8 cellular contexts compared by ENCODE assay signal in genomic region chr1:153669606-153670005, GRCh38. TPM values are rescaled to one million over a fixed set of nuclear protein-coding genes. Genes with fewer than 3 reads are reported as not detected.
A peak's percentile ranks its signal among the peaks of the same experiment; 100 is the strongest.
DNase-seq lines count a peak whose midpoint lies in the region; ATAC-seq, FAIRE-seq and TF ChIP-seq lines count a peak whose summit lies in the region.
"Had no signal": no experiment of that assay in that cellular context is flagged by ENCODE, and none has a peak within 500 bp of the region (broad histone marks: within the 10 kb centered on the region; RNA-seq: fewer than 3 reads in every experiment).

No MANE protein-coding gene starts in this region.

- H3K9me3 Mint-ChIP-seq in WTC11, result no peaks in the 10 kb centered on the region
- H3K9me3 Mint-ChIP-seq: activated T-helper 17 cell treated with anti-CD3 and anti-CD28 coated beads, Interleukin-2, amount 50 U/mL, for 72 hours had no signal

- in situ Hi-C loops in HAP-1 (cut with MboI; ENCODE audit: low sequenced_read_pairs), result loop anchor here (10.0 to 25.0 kb wide), 2 partner anchors 75 to 593 kb away; partner anchors contain the start of gene HAX1

- H3K4me1 Mint-ChIP-seq in WTC11, result peaks cover 14% of the 10 kb centered on the region

- no peak overlapping the region for H3K4me3 Mint-ChIP-seq in WTC11
- H3K4me3 Mint-ChIP-seq: activated T-helper 17 cell treated with anti-CD3 and anti-CD28 coated beads, Interleukin-2, amount 50 U/mL, for 72 hours had no signal

- no peak for DNase-seq in HAP-1 (ENCODE audit: low spot score in 2 of 2)
- DNase-seq in WTC11 (ENCODE audit: low spot score), result no peak
- DNase-seq in keratinocyte (ENCODE audit: low read depth, low spot score), result no peak
- no peak for DNase-seq in NCI-H2171 treated with DMSO at 0.1 percent for 48 hours (lab: John Stamatoyannopoulos, UW)
- DNase-seq in NCI-H2107 treated with DMSO at 0.1 percent for 48 hours (lab: John Stamatoyannopoulos, UW; ENCODE audit: unreplicated experiment), result no peak
- no peak for DNase-seq in NCI-H2029 (lab: John Stamatoyannopoulos, UW)

- FAIRE-seq in keratinocyte (lab: Jason Lieb, UNC), result no peak

- CTCF ChIA-PET in WTC11 (lab: Charles Lee), result no interaction called here

- POLR2A ChIA-PET in WTC11 (lab: Charles Lee), result no interaction called here

- no peak overlapping the region for H2AFZ ChIP-seq in keratinocyte (ENCODE audit: control insufficient read depth, low read length)

- peaks cover 34% of the 10 kb centered on the region for H3K79me2 ChIP-seq in keratinocyte (ENCODE audit: control insufficient read depth, insufficient read depth, low read length)

- dilution Hi-C loops in keratinocyte (cut with MboI; ENCODE audit: extremely low pct_ligation_motif_present, low sequenced_read_pairs), result no loop called here

- H3K4me3 ChIP-seq in HAP-1, result peak overlapping the region; percentile 72
- H3K4me3 ChIP-seq in keratinocyte (ENCODE audit: control insufficient read depth in 2 of 3, extremely low read depth in 1 of 3, insufficient read depth in 2 of 3, low read depth in 1 of 3, low read length in 3 of 3), result peak overlapping the region; percentile 94 to 100 (median 96)
- peak overlapping the region; percentile 73 to 94 (median 88) for H3K4me3 ChIP-seq in subcutaneous abdominal adipose tissue (ENCODE audit: low read depth in 1 of 5, low read length in 5 of 5)

- no peaks in the 10 kb centered on the region for H3K9me1 ChIP-seq in keratinocyte (ENCODE audit: control insufficient read depth, extremely low read depth, insufficient read depth, low read length)

- H3K9ac ChIP-seq in keratinocyte (ENCODE audit: control insufficient read depth, extremely low read depth, insufficient read depth, low read length) (peak overlapping the region; percentile 98), subcutaneous abdominal adipose tissue (ENCODE audit: low read length in 5 of 5) (peak overlapping the region; percentile 43 to 97 (median 95))

- no peaks in the 10 kb centered on the region for H3K27me3 Mint-ChIP-seq in WTC11 (ENCODE audit: low read depth)
- H3K27me3 Mint-ChIP-seq: activated T-helper 17 cell treated with anti-CD3 and anti-CD28 coated beads, Interleukin-2, amount 50 U/mL, for 72 hours had no signal

- H3K36me3 ChIP-seq in HAP-1 (replicated peaks), result peaks cover 53% of the 10 kb centered on the region
- H3K36me3 ChIP-seq in keratinocyte (ENCODE audit: control insufficient read depth in 2 of 2, extremely low read depth in 1 of 2, insufficient read depth in 2 of 2, low read length in 2 of 2), result peaks cover 24 to 43% of the 10 kb centered on the region in 2 experiments
- H3K36me3 ChIP-seq in subcutaneous abdominal adipose tissue (ENCODE audit: control insufficient read depth in 5 of 5, insufficient read depth in 5 of 5, low read length in 5 of 5), result peaks cover 21 to 47% (median 46%) of the 10 kb centered on the region in 5 donors

- H3K9me3 ChIP-seq in HAP-1 (no peaks in the 10 kb centered on the region), keratinocyte (ENCODE audit: control insufficient read depth, low read depth, low read length) (no peaks in the 10 kb centered on the region), subcutaneous abdominal adipose tissue (ENCODE audit: control insufficient read depth in 5 of 5, low read length in 5 of 5) (no peaks in the 10 kb centered on the region)

- H3K4me1 ChIP-seq in HAP-1 (no peaks in the 10 kb centered on the region), keratinocyte (ENCODE audit: control insufficient read depth, extremely low read depth, insufficient read depth, low read length) (peaks cover 10% of the 10 kb centered on the region), subcutaneous abdominal adipose tissue (ENCODE audit: control insufficient read depth in 5 of 5, insufficient read depth in 5 of 5, low read length in 5 of 5) (peaks cover 2 to 20% (median 18%) of the 10 kb centered on the region in 5 donors)

- H3K27me3 ChIP-seq in HAP-1 (ENCODE audit: low read depth), result no peaks in the 10 kb centered on the region
- no peaks in the 10 kb centered on the region for H3K27me3 ChIP-seq in keratinocyte (ENCODE audit: control insufficient read depth, extremely low read depth, insufficient read depth, low read length)
- H3K27me3 ChIP-seq in subcutaneous abdominal adipose tissue (ENCODE audit: control insufficient read depth in 5 of 5, insufficient read depth in 4 of 5, low read length in 5 of 5), result no peaks in the 10 kb centered on the region

- ATAC-seq in WTC11, result no peak
- ATAC-seq: activated T-helper 17 cell treated with anti-CD3 and anti-CD28 coated beads, Interleukin-2, amount 50 U/mL, for 72 hours had no signal

- H4K20me1 ChIP-seq in keratinocyte (ENCODE audit: control insufficient read depth, extremely low read depth, insufficient read depth, low read length), result no peaks in the 10 kb centered on the region

- H3K27ac Mint-ChIP-seq in WTC11, result peak overlapping the region; percentile 84
- H3K27ac Mint-ChIP-seq: activated T-helper 17 cell treated with anti-CD3 and anti-CD28 coated beads, Interleukin-2, amount 50 U/mL, for 72 hours had no signal

- TF ChIP-seq CTCF in WTC11 (IDR thresholded peaks at IDR 0.05) (no peak), keratinocyte (optimal IDR thresholded peaks at IDR 0.05 in 1 of 3, IDR thresholded peaks at IDR 0.05 in 1 of 3, conservative IDR thresholded peaks at IDR 0.05 in 1 of 3; ENCODE audit: extremely low read depth in 1 of 3, insufficient read depth in 2 of 3, low read length in 3 of 3) (no peak)

- H3K4me2 ChIP-seq in keratinocyte (ENCODE audit: control insufficient read depth, extremely low read depth, insufficient read depth, low read depth, low read length), result peak overlapping the region; percentile 98

- H3K36me3 Mint-ChIP-seq in WTC11, result peaks cover 58% of the 10 kb centered on the region

- H3K27ac ChIP-seq in keratinocyte (ENCODE audit: control insufficient read depth, insufficient read depth, low read length) (no peak overlapping the region), subcutaneous abdominal adipose tissue (ENCODE audit: low read depth, low read length) (peak overlapping the region; percentile 92)

TF ChIP-seq in WTC11, 78 proteins besides CTCF, POLR2A, EP300 and RAD21 (continues in another document):
- TF ChIP-seq ELF4 (CRISPR knock-in tag; IDR thresholded peaks at IDR 0.05; ENCODE audit: low read depth), result no peak
- no peak for TF ChIP-seq CREM (CRISPR knock-in tag; IDR thresholded peaks at IDR 0.05)
- TF ChIP-seq ZNF416 (CRISPR knock-in tag; IDR thresholded peaks at IDR 0.05), result no peak

RNA-seq across cellular contexts. Expression of gene ILF2, which starts 1.2 kb away (rescaled TPM):
- 311 to 337 TPM (median 313 TPM) in 3 replicates for total RNA-seq in WTC11 (2021)
- 185 to 256 TPM (median 232 TPM) in 3 replicates for polyA plus RNA-seq in keratinocyte
- 32.8 TPM for polyA plus RNA-seq in keratinocyte (2011; ENCODE audit: low read depth)
- polyA plus RNA-seq in keratinocyte (2011; cell fraction: cytosol; rRNA removed), result 153 and 238 TPM in 2 replicates
- polyA plus RNA-seq in keratinocyte (2011; cell fraction: nucleus; rRNA removed), result 130 and 150 TPM in 2 replicates
- 118 and 148 TPM in 2 replicates for polyA plus RNA-seq in keratinocyte (2012; ENCODE audit: low replicate concordance)
- polyA minus RNA-seq in keratinocyte, result 137 to 170 TPM (median 153 TPM) in 3 replicates
- 96.1 TPM for polyA minus RNA-seq in keratinocyte (2011; cell fraction: cytosol; rRNA and poly(A)+ RNA removed)
- 41.5 and 67.6 TPM in 2 replicates for polyA minus RNA-seq in keratinocyte (2011; cell fraction: nucleus; rRNA and poly(A)+ RNA removed)

RNA-seq across cellular contexts. Expression of gene NPR1, which starts 8.9 kb away (rescaled TPM):
- 13.2 to 16.5 TPM (median 15.9 TPM) in 3 replicates for total RNA-seq in WTC11 (2021)
- polyA plus RNA-seq in keratinocyte, result not detected in 3 replicates
- not detected for polyA plus RNA-seq in keratinocyte (2011; ENCODE audit: low read depth)
- not detected in 2 replicates for polyA plus RNA-seq in keratinocyte (2011; cell fraction: cytosol; rRNA removed)
- polyA plus RNA-seq in keratinocyte (2011; cell fraction: nucleus; rRNA removed), result 0.03 TPM in 1 of 2 replicates, not detected in the other
- polyA plus RNA-seq in keratinocyte (2012; ENCODE audit: low replicate concordance), result not detected in 2 replicates
- polyA minus RNA-seq in keratinocyte, result not detected in 3 replicates
- polyA minus RNA-seq in keratinocyte (2011; cell fraction: cytosol; rRNA and poly(A)+ RNA removed), result 0.96 TPM
- 0.23 and 0.32 TPM in 2 replicates for polyA minus RNA-seq in keratinocyte (2011; cell fraction: nucleus; rRNA and poly(A)+ RNA removed)

RNA-seq across cellular contexts. Expression of gene SNAPIN, which starts 11.1 kb away (rescaled TPM):
- total RNA-seq in WTC11 (2021), result 23.4 to 29.9 TPM (median 26.7 TPM) in 3 replicates
- polyA plus RNA-seq in keratinocyte, result 48.6 to 52.1 TPM (median 49.4 TPM) in 3 replicates
- 6.2 TPM for polyA plus RNA-seq in keratinocyte (2011; ENCODE audit: low read depth)
- 37.4 and 45.9 TPM in 2 replicates for polyA plus RNA-seq in keratinocyte (2011; cell fraction: cytosol; rRNA removed)
- polyA plus RNA-seq in keratinocyte (2011; cell fraction: nucleus; rRNA removed), result 18.8 and 19.4 TPM in 2 replicates
- 24.0 and 38.9 TPM in 2 replicates for polyA plus RNA-seq in keratinocyte (2012; ENCODE audit: low replicate concordance)
- polyA minus RNA-seq in keratinocyte, result 12.9 to 20.0 TPM (median 16.7 TPM) in 3 replicates
- 22.8 TPM for polyA minus RNA-seq in keratinocyte (2011; cell fraction: cytosol; rRNA and poly(A)+ RNA removed)
- polyA minus RNA-seq in keratinocyte (2011; cell fraction: nucleus; rRNA and poly(A)+ RNA removed), result 4.2 and 6.4 TPM in 2 replicates

RNA-seq across cellular contexts. Expression of gene CHTOP, which starts 35.7 kb away (rescaled TPM):
- 101 to 105 TPM (median 104 TPM) in 3 replicates for total RNA-seq in WTC11 (2021)
- polyA plus RNA-seq in keratinocyte, result 46.7 to 68.6 TPM (median 56.0 TPM) in 3 replicates
- 23.4 TPM for polyA plus RNA-seq in keratinocyte (2011; ENCODE audit: low read depth)
- polyA plus RNA-seq in keratinocyte (2011; cell fraction: cytosol; rRNA removed), result 32.9 and 40.8 TPM in 2 replicates
- 66.9 and 80.9 TPM in 2 replicates for polyA plus RNA-seq in keratinocyte (2011; cell fraction: nucleus; rRNA removed)
- polyA plus RNA-seq in keratinocyte (2012; ENCODE audit: low replicate concordance), result 52.9 and 54.0 TPM in 2 replicates
- polyA minus RNA-seq in keratinocyte, result 12.4 to 35.9 TPM (median 23.4 TPM) in 3 replicates
- 35.3 TPM for polyA minus RNA-seq in keratinocyte (2011; cell fraction: cytosol; rRNA and poly(A)+ RNA removed)
- polyA minus RNA-seq in keratinocyte (2011; cell fraction: nucleus; rRNA and poly(A)+ RNA removed), result 22.9 and 31.6 TPM in 2 replicates

RNA-seq across cellular contexts. Expression of gene S100A1, which starts 41.4 kb away (rescaled TPM):
- 1.3 to 2.0 TPM (median 1.7 TPM) in 3 replicates for total RNA-seq in WTC11 (2021)
- polyA plus RNA-seq in keratinocyte, result 0.12 to 0.15 TPM in 2 of 3 replicates, not detected in the other
- 1.3 TPM for polyA plus RNA-seq in keratinocyte (2011; ENCODE audit: low read depth)
- polyA plus RNA-seq in keratinocyte (2011; cell fraction: cytosol; rRNA removed), result 0.27 TPM in 1 of 2 replicates, not detected in the other
- polyA plus RNA-seq in keratinocyte (2011; cell fraction: nucleus; rRNA removed), result not detected in 2 replicates
- polyA plus RNA-seq in keratinocyte (2012; ENCODE audit: low replicate concordance), result 1.1 and 1.4 TPM in 2 replicates
- not detected in 3 replicates for polyA minus RNA-seq in keratinocyte
- not detected for polyA minus RNA-seq in keratinocyte (2011; cell fraction: cytosol; rRNA and poly(A)+ RNA removed)
- not detected in 2 replicates for polyA minus RNA-seq in keratinocyte (2011; cell fraction: nucleus; rRNA and poly(A)+ RNA removed)
- total RNA-seq: activated T-helper 17 cell treated with anti-CD3 and anti-CD28 coated beads, Interleukin-2, amount 50 U/mL, for 72 hours had no signal
